In genomic region chr3:72814308-72814707, GRCh38 we compare ENCODE assay signal across 17 cellular contexts. TPM values are rescaled to one million over a fixed set of nuclear protein-coding genes. Genes with fewer than 3 reads are reported as not detected.
DNase-seq lines count a peak whose midpoint lies in the region; ATAC-seq and TF ChIP-seq lines count a peak whose summit lies in the region.
"Had no signal": no experiment of that assay in that cellular context is flagged by ENCODE, and none has a peak within 500 bp of the region (broad histone marks: within the 10 kb centered on the region; RNA-seq: fewer than 3 reads in every experiment).

No MANE protein-coding gene starts in this region.

- H3K27me3 ChIP-seq in MG63 = no peaks in the 10 kb centered on the region

- H3K4me3 ChIP-seq in MG63 = no peak overlapping the region

- no peak for TF ChIP-seq CTCF in GM10248 (IDR thresholded peaks at IDR 0.05; ENCODE audit: control extremely low read depth, extremely low read depth, low read depth, missing control alignments)

- H3K9me3 ChIP-seq in MG63 = no peaks in the 10 kb centered on the region

- CTCF ChIA-PET in GM10248 (lab: Yijun Ruan, JAX) = interaction anchor here (1.0 to 1.5 kb wide), 5 partner anchors 9 to 1100 kb away, joined by 3 to 11 read pairs (median 4); no protein-coding TSS in a partner anchor

- H3K36me3 ChIP-seq in MG63 = no peaks in the 10 kb centered on the region; the same call in 1 of the 2 replicates

- POLR2A ChIA-PET in GM10248 (lab: Yijun Ruan, JAX) = no interaction called here

- ATAC-seq in GM18907 (IDR thresholded peaks at IDR 0.05; ENCODE audit: unreplicated experiment) = peak; percentile 39
- peak; percentile 49 for ATAC-seq in GM21723 (IDR thresholded peaks at IDR 0.05; ENCODE audit: unreplicated experiment)
- ATAC-seq in HG03442 (IDR thresholded peaks at IDR 0.05; ENCODE audit: unreplicated experiment) = peak; percentile 35
- no peak for ATAC-seq in stimulated activated naive CD8-positive, alpha-beta T cell treated with anti-CD3 and anti-CD28 coated beads, Interleukin-15, Interleukin-2, amounts not matched to agents 100 U/mL and 50 U/mL, for 24 hours

- DNase-seq in GM10248 (ENCODE audit: extremely low spot score) (peak; percentile 51), occipital lobe (lab: John Stamatoyannopoulos, UW) (no peak), MG63 (no peak), NCI-H1930 (lab: John Stamatoyannopoulos, UW) (no peak)
- DNase-seq in stimulated activated naive CD8-positive, alpha-beta T cell treated with anti-CD3 and anti-CD28 coated beads, Interleukin-15, Interleukin-2, amounts not matched to agents 100 U/mL and 50 U/mL, for 24 hours = no peak
- DNase-seq: activated CD4-positive, alpha-beta T cell treated with anti-CD3 and anti-CD28 coated beads, Interleukin-2, amount 50 U/mL, for 1 hour; amygdala; CD4-positive, alpha-beta memory T cell; EL; kidney; midbrain; nucleus accumbens; SHP77 treated with DMSO at 0.1 percent for 48 hours; T1000 had no signal

RNA-seq across cellular contexts. Expression of gene SHQ1, which starts 33.9 kb away (rescaled TPM):
- total RNA-seq in occipital lobe = 24.8 TPM
- total RNA-seq in MG63 (2014; rRNA removed; shearing (Covaris generic); ENCODE audit: low replicate concordance) = 17.7 and 32.4 TPM in 2 replicates
